ENCODE assay signal across 17 cellular contexts in the genomic region with DNA sequence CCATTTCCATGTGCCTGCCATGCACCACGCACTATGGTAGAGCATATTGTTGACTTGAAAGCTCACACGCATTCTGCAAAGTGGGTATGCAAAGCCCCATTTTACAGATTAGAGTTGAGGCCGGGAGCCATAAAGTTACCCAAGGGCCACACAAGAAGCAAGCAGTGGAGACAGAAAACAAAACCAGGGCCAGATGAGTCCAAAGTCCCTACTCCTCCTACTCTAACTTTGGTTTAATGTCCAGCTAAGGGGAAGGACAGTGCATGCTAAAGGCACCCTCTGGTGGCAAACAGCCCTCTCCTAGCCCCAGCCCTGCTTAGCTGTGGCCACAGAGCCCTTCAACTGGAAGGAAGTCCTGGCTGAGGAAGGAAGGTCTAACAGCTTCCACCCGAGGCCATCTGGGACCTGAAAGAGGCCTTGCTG.
DNase-seq lines count a peak whose midpoint lies in the region; ATAC-seq, FAIRE-seq and TF ChIP-seq lines count a peak whose summit lies in the region.
"Had no signal": no experiment of that assay in that cellular context is flagged by ENCODE, and none has a peak within 500 bp of the region (broad histone marks: within the 10 kb centered on the region; RNA-seq: fewer than 3 reads in every experiment).

No MANE protein-coding gene starts in this region.

- CTCF ChIA-PET in HepG2 (lab: Yijun Ruan, JAX; ENCODE audit: low intra/inter-chr PET ratio, low total read pairs), result interaction anchor here (0.7 to 1.4 kb wide), 3 partner anchors 43 to 264 kb away, joined by 3 to 4 read pairs (median 3); no protein-coding TSS in a partner anchor

- TF ChIP-seq EP300 in HepG2 (IDR thresholded peaks at IDR 0.05; ENCODE audit: low read depth in 2 of 2, low read length in 2 of 2), result peak in 1 of 2 experiments; percentile 47; a peak in 2 of 4 replicates
- no peak for TF ChIP-seq EP300 in HepG2 (CRISPR knock-in tag; IDR thresholded peaks at IDR 0.05; ENCODE audit: borderline replicate concordance)
- TF ChIP-seq EP300 in stomach (IDR thresholded peaks at IDR 0.05), result no peak

- in situ Hi-C loops in HepG2 (cut with HindIII; ENCODE audit: extremely low pct_ligation_motif_present, low pct_unique_long_range_greater_than_20kb), result loop anchor here (5.0 kb wide), 1 partner anchor 45 kb away; no protein-coding TSS in a partner anchor

- peak overlapping the region; percentile 61 for H3K4me2 ChIP-seq in HepG2 (ENCODE audit: low read depth, low read length)

- H3K9ac ChIP-seq in HepG2 (ENCODE audit: insufficient read depth, low read depth, low read length), result peak overlapping the region; percentile 41; the same call in 1 of the 2 replicates

- TF ChIP-seq RAD21 in HepG2 (CRISPR knock-in tag; IDR thresholded peaks at IDR 0.05), result peak; percentile 52

- no TSS peak for BruUV-seq in HepG2 (replicated peaks; lab: Mats Ljungman, UMichigan)

- H2AFZ ChIP-seq in HepG2 (ENCODE audit: low read length), result no peak overlapping the region

- no peak for TF ChIP-seq POLR2A in Peyer's patch (IDR thresholded peaks at IDR 0.05)
- TF ChIP-seq POLR2A in HepG2 (IDR thresholded peaks at IDR 0.05; ENCODE audit: insufficient read depth in 1 of 2, low read depth in 2 of 2, low read length in 2 of 2), result no peak
- no peak for TF ChIP-seq POLR2A in stomach (IDR thresholded peaks at IDR 0.05)
- no peak for TF ChIP-seq POLR2A in lower leg skin (IDR thresholded peaks at IDR 0.05)

- H3K27ac ChIP-seq in Peyer's patch (peak overlapping the region in 3 of 4 donors; percentile 40 to 94 (median 82)), ascending aorta (peak overlapping the region; percentile 77 to 81), HepG2 (ENCODE audit: extremely low read length, insufficient read depth, low read length) (peak overlapping the region; percentile 74), stomach (peak overlapping the region in 3 of 5 donors; percentile 71 to 75 (median 73))
- H3K27ac ChIP-seq: SJSA1 had no signal

- peak in 3 of 6 experiments; percentile 68 to 86 (median 72) for TF ChIP-seq CTCF in Peyer's patch (IDR thresholded peaks at IDR 0.05)
- no peak for TF ChIP-seq CTCF in ascending aorta (IDR thresholded peaks at IDR 0.05)
- TF ChIP-seq CTCF in HepG2 (CRISPR knock-in tag; IDR thresholded peaks at IDR 0.05), result peak; percentile 93
- no peak for TF ChIP-seq CTCF in stomach (IDR thresholded peaks at IDR 0.05)
- no peak for TF ChIP-seq CTCF in lower leg skin (IDR thresholded peaks at IDR 0.05)

- peaks cover 35% of the 10 kb centered on the region for H3K79me2 ChIP-seq in HepG2 (ENCODE audit: insufficient read depth, low read length)

- H3K4me3 ChIP-seq in Peyer's patch (no peak overlapping the region), ascending aorta (no peak overlapping the region), HepG2 (replicated peaks in 1 of 3; ENCODE audit: insufficient read depth in 1 of 3, low read depth in 2 of 3, low read length in 3 of 3) (no peak overlapping the region), stomach (no peak overlapping the region), lower leg skin (ENCODE audit: low read depth, poor library complexity, severe bottlenecking) (no peak overlapping the region)
- H3K4me3 ChIP-seq: breast epithelium, SJSA1 had no signal

- H3K9me3 ChIP-seq in Peyer's patch (no peaks in the 10 kb centered on the region), ascending aorta (no peaks in the 10 kb centered on the region), HepG2 (ENCODE audit: low read length) (no peaks in the 10 kb centered on the region), stomach (no peaks in the 10 kb centered on the region)
- H3K9me3 ChIP-seq: breast epithelium, SJSA1 had no signal

- WGBS in HepG2 (ENCODE audit: low lambda C conversion rate), result 58% methylated on average over 4 of the region's 4 CpGs
- 78 to 95% (median 85%) methylated on average over 3 to 4 of the region's 4 CpGs for WGBS in stomach, 5 donors
- 89 to 93% methylated on average over 4 of the region's 4 CpGs for WGBS in lower leg skin, 2 donors

- peak; percentile 98 for FAIRE-seq in HepG2 (lab: Jason Lieb, UNC)
- FAIRE-seq: TTC549 had no signal

- H3K36me3 ChIP-seq in Peyer's patch (peaks cover 0 to 13% (median 0%) of the 10 kb centered on the region in 3 donors), ascending aorta (peaks cover 5 to 7% of the 10 kb centered on the region in 2 donors), HepG2 (replicated peaks in 1 of 2; ENCODE audit: control insufficient read depth in 1 of 2, insufficient read depth in 2 of 2, low read length in 2 of 2) (peaks cover 5 to 28% of the 10 kb centered on the region in 2 experiments), stomach (peaks cover 5 to 34% (median 27%) of the 10 kb centered on the region in 4 donors)
- H3K36me3 ChIP-seq: breast epithelium had no signal

- ATAC-seq in HepG2, result peak; percentile 84
- ATAC-seq in GM19452 (IDR thresholded peaks at IDR 0.05; ENCODE audit: unreplicated experiment), result no peak
- ATAC-seq in HG03520 (IDR thresholded peaks at IDR 0.05; ENCODE audit: unreplicated experiment), result no peak
- ATAC-seq: stimulated activated naive CD8-positive, alpha-beta T cell treated with anti-CD3 and anti-CD28 coated beads, Interleukin-15, amount 100 ng/mL, for 72 hours had no signal

- intact Hi-C loops in ascending aorta (cut with DNase I) (loop anchor here (5.0 kb wide), 1 partner anchor 210 kb away; a partner anchor contains a TSS), HepG2 (cut with micrococcal nuclease; ENCODE audit: unreplicated experiment) (loop anchor here (1.0 to 10.0 kb wide), 3 partner anchors 49 to 208 kb away; a partner anchor contains a TSS), stomach (cut with DNase I; ENCODE audit: low total_unique reads) (loop anchor here (10.0 kb wide), 1 partner anchor 198 kb away; no protein-coding TSS in a partner anchor), lower leg skin (cut with DNase I; ENCODE audit: low total_unique reads) (no loop called here)

- DNase-seq in Peyer's patch (peak in 1 of 3 donors; percentile 79), ascending aorta (ENCODE audit: low spot score in 2 of 2) (no peak), HepG2 (ENCODE audit: low spot score) (peak; percentile 88), stomach (no peak), lower leg skin (ENCODE audit: low spot score in 2 of 2) (no peak)
- DNase-seq: activated naive CD4-positive, alpha-beta T cell treated with anti-CD3 and anti-CD28 coated beads, Interleukin-2, amount 50 U/mL, for 16 hours; EL; foreskin melanocyte; Kasumi-1; NCI-H1436; NCI-H226; stimulated activated naive CD8-positive, alpha-beta T cell treated with anti-CD3 and anti-CD28 coated beads, Interleukin-15, amount 100 ng/mL, for 72 hours had no signal

- H4K20me1 ChIP-seq in HepG2 (ENCODE audit: insufficient read depth, low read length), result peaks cover 10% of the 10 kb centered on the region; the same call in 1 of the 2 replicates

- no peaks in the 10 kb centered on the region for H3K27me3 ChIP-seq in Peyer's patch
- H3K27me3 ChIP-seq in ascending aorta, result no peaks in the 10 kb centered on the region
- H3K27me3 ChIP-seq in HepG2 (ENCODE audit: control insufficient read depth in 1 of 2, insufficient read depth in 2 of 2, low read length in 2 of 2), result no peaks in the 10 kb centered on the region
- H3K27me3 ChIP-seq in stomach, result no peaks in the 10 kb centered on the region
- H3K27me3 ChIP-seq: breast epithelium, SJSA1 had no signal

- POLR2A ChIA-PET in HepG2 (lab: Yijun Ruan, JAX), result interaction anchor here (0.7 to 1.1 kb wide), 5 partner anchors 19 to 82 kb away, joined by 3 to 5 read pairs (median 4); a partner anchor contains a TSS

- H3K4me1 ChIP-seq in Peyer's patch, result peaks cover 9 to 72% (median 13%) of the 10 kb centered on the region in 4 donors
- peaks cover 29 to 69% of the 10 kb centered on the region in 2 donors for H3K4me1 ChIP-seq in ascending aorta
- H3K4me1 ChIP-seq in HepG2 (ENCODE audit: insufficient read depth, low read length), result peaks cover 70% of the 10 kb centered on the region
- peaks cover 56 to 90% (median 75%) of the 10 kb centered on the region in 4 donors for H3K4me1 ChIP-seq in stomach

TF ChIP-seq in HepG2, 621 proteins besides CTCF, POLR2A, EP300 and RAD21 (continues in another document):
- TF ChIP-seq MEIS2 (CRISPR knock-in tag; IDR thresholded peaks at IDR 0.05) (no peak), NR2F6 (IDR thresholded peaks at IDR 0.05) (0 out of 2 replicates have a peak, but pooled peaks have one; percentile 36), NR2F6 (CRISPR knock-in tag; IDR thresholded peaks at IDR 0.05) (peak; percentile 60; the same call in 1 of the 2 replicates), SNAI1 (CRISPR knock-in tag; IDR thresholded peaks at IDR 0.05; ENCODE audit: borderline replicate concordance) (0 out of 2 replicates have a peak, but pooled peaks have one; percentile 45), ZFYVE20 (CRISPR knock-in tag; IDR thresholded peaks at IDR 0.05; ENCODE audit: borderline replicate concordance, low read depth) (no peak), BORCS8-MEF2B (CRISPR knock-in tag; IDR thresholded peaks at IDR 0.05) (no peak), KLF15 (CRISPR knock-in tag; IDR thresholded peaks at IDR 0.05; ENCODE audit: borderline replicate concordance) (no peak), ZNF383 (CRISPR knock-in tag; IDR thresholded peaks at IDR 0.05; ENCODE audit: borderline replicate concordance) (no peak), MYC (CRISPR knock-in tag; IDR thresholded peaks at IDR 0.05; ENCODE audit: borderline replicate concordance) (no peak), TBL1XR1 (IDR thresholded peaks at IDR 0.05; ENCODE audit: borderline replicate concordance, low read length, partially characterized antibody) (peak; percentile 38)
- TF ChIP-seq, protein P1, sequence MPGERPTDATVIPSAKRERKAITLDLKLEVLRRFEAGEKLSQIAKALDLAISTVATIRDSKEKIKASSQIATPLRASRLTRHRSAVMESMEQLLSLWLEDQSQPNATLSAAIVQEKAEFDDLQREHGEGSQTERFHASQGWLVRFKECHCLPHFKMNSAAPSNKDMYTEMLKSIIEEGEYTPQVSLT (CRISPR knock-in tag; IDR thresholded peaks at IDR 0.05; ENCODE audit: borderline replicate concordance, low read depth), result no peak
- TF ChIP-seq, protein P2, sequence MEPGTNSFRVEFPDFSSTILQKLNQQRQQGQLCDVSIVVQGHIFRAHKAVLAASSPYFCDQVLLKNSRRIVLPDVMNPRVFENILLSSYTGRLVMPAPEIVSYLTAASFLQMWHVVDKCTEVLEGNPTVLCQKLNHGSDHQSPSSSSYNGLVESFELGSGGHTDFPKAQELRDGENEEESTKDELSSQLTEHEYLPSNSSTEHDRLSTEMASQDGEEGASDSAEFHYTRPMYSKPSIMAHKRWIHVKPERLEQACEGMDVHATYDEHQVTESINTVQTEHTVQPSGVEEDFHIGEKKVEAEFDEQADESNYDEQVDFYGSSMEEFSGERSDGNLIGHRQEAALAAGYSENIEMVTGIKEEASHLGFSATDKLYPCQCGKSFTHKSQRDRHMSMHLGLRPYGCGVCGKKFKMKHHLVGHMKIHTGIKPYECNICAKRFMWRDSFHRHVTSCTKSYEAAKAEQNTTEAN (CRISPR knock-in tag; conservative IDR thresholded peaks at IDR 0.05), result 0 out of 2 replicates have a peak, but pooled peaks have one; percentile 34
